In genomic region chr20:35768731-35769664, GRCh38 we compare ENCODE assay signal across 8 cellular contexts. TPM values are rescaled to one million over a fixed set of nuclear protein-coding genes. Genes with fewer than 3 reads are reported as not detected.
DNase-seq lines count a peak whose midpoint lies in the region; ATAC-seq and TF ChIP-seq lines count a peak whose summit lies in the region.

No MANE protein-coding gene starts in this region.

- intact Hi-C loops in activated T-helper 2 cell treated with anti-CD3 and anti-CD28 coated beads, Interferon-gamma antibody, Interleukin-2, Interleukin-4, amounts not matched to agents 10 μg/mL and 5 μg/mL and 100 μg/mL, durations not matched to agents 14 hours and 24 hours and 36 hours (cut with micrococcal nuclease): no loop called here
- intact Hi-C loops in testis (cut with DNase I; ENCODE audit: low total_unique reads): no loop called here

- H3K4me2 ChIP-seq in GM23338: 0 out of 2 replicates have a peak overlapping the region, but pooled peaks have one; percentile 30

- no peak overlapping the region for H3K4me3 ChIP-seq in AG04449 (ENCODE audit: low read depth, low read length)
- no peak overlapping the region for H3K4me3 ChIP-seq in GM23338
- H3K4me3 ChIP-seq in fibroblast of villous mesenchyme (ENCODE audit: low read depth, low read length): no peak overlapping the region
- no peak overlapping the region for H3K4me3 ChIP-seq in testis

- peaks cover 3% of the 10 kb centered on the region; the same call in 1 of the 2 replicates for H4K20me1 ChIP-seq in GM23338 (replicated peaks; ENCODE audit: insufficient read depth)

- H3K27ac Mint-ChIP-seq in GM23338 (peak overlapping the region; percentile 97), nephron (peak overlapping the region; percentile 90 to 94 (median 90))
- H3K27ac Mint-ChIP-seq in activated T-helper 2 cell treated with anti-CD3 and anti-CD28 coated beads, Interferon-gamma antibody, Interleukin-2, Interleukin-4, amounts not matched to agents 10 μg/mL and 5 μg/mL and 100 μg/mL, durations not matched to agents 14 hours and 24 hours and 36 hours: peak overlapping the region; percentile 99

- peaks cover 28% of the 10 kb centered on the region for H3K4me1 Mint-ChIP-seq in GM23338
- H3K4me1 Mint-ChIP-seq in activated T-helper 2 cell treated with anti-CD3 and anti-CD28 coated beads, Interferon-gamma antibody, Interleukin-2, Interleukin-4, amounts not matched to agents 10 μg/mL and 5 μg/mL and 100 μg/mL, durations not matched to agents 14 hours and 24 hours and 36 hours (ENCODE audit: low read depth): peaks cover 35% of the 10 kb centered on the region
- H3K4me1 Mint-ChIP-seq in nephron: peaks cover 39% of the 10 kb centered on the region

- H3K4me1 ChIP-seq in GM23338 (ENCODE audit: insufficient read depth) (peaks cover 24% of the 10 kb centered on the region), testis (peaks cover 31% of the 10 kb centered on the region)

- H3K4me3 Mint-ChIP-seq in GM23338: peak overlapping the region; percentile 16; the same call in 2 of the 3 replicates
- H3K4me3 Mint-ChIP-seq in activated T-helper 2 cell treated with anti-CD3 and anti-CD28 coated beads, Interferon-gamma antibody, Interleukin-2, Interleukin-4, amounts not matched to agents 10 μg/mL and 5 μg/mL and 100 μg/mL, durations not matched to agents 14 hours and 24 hours and 36 hours (ENCODE audit: low read depth): peak overlapping the region; percentile 9
- H3K4me3 Mint-ChIP-seq in nephron: peak overlapping the region; percentile 0 to 26 (median 8)

- no peak overlapping the region for H2AFZ ChIP-seq in GM23338

- no peak for TF ChIP-seq POLR2A in testis (IDR thresholded peaks at IDR 0.05)

- WGBS in testis, 2 donors: 51 to 66% methylated on average over 5 of the region's 5 CpGs

- H3K36me3 ChIP-seq in GM23338 (ENCODE audit: insufficient read depth) (no peaks in the 10 kb centered on the region), testis (ENCODE audit: low read depth, missing control alignments) (no peaks in the 10 kb centered on the region)

- CTCF ChIA-PET in AG04449 (lab: Yijun Ruan, JAX): interaction anchor here (0.6 to 1.2 kb wide), 3 partner anchors 26 to 185 kb away, joined by 3 to 5 read pairs (median 4); partner anchors contain the start of gene SCAND1

- peaks cover 5% of the 10 kb centered on the region; the same call in 1 of the 2 replicates for H3K9me2 ChIP-seq in GM23338 (ENCODE audit: insufficient read depth)

- peaks cover 10% of the 10 kb centered on the region; the same call in 2 of the 3 replicates for H3K36me3 Mint-ChIP-seq in GM23338 (ENCODE audit: low read depth)
- H3K36me3 Mint-ChIP-seq in activated T-helper 2 cell treated with anti-CD3 and anti-CD28 coated beads, Interferon-gamma antibody, Interleukin-2, Interleukin-4, amounts not matched to agents 10 μg/mL and 5 μg/mL and 100 μg/mL, durations not matched to agents 14 hours and 24 hours and 36 hours (ENCODE audit: low read depth): peaks cover 14% of the 10 kb centered on the region
- peaks cover 2% of the 10 kb centered on the region for H3K36me3 Mint-ChIP-seq in nephron (ENCODE audit: low read depth)

- H3K9me3 Mint-ChIP-seq in GM23338 (peaks cover 12% of the 10 kb centered on the region; the same call in 2 of the 3 replicates), nephron (peaks cover 2% of the 10 kb centered on the region)
- H3K9me3 Mint-ChIP-seq in activated T-helper 2 cell treated with anti-CD3 and anti-CD28 coated beads, Interferon-gamma antibody, Interleukin-2, Interleukin-4, amounts not matched to agents 10 μg/mL and 5 μg/mL and 100 μg/mL, durations not matched to agents 14 hours and 24 hours and 36 hours: peaks cover 7% of the 10 kb centered on the region

- no peaks in the 10 kb centered on the region for H3K9me3 ChIP-seq in testis

- peaks cover 18% of the 10 kb centered on the region for H3K79me2 ChIP-seq in GM23338 (replicated peaks; ENCODE audit: insufficient read depth)

- DNase-seq in AG04449 (ENCODE audit: low read depth, low spot score): peak; percentile 85
- DNase-seq in GM23338 (ENCODE audit: low spot score): peak; percentile 93
- DNase-seq in NCI-H82 treated with DMSO at 0.1 percent for 48 hours (lab: John Stamatoyannopoulos, UW; ENCODE audit: unreplicated experiment): peak; percentile 50
- peak; percentile 21 for DNase-seq in activated T-helper 2 cell treated with anti-CD3 and anti-CD28 coated beads, Interferon-gamma antibody, Interleukin-2, Interleukin-4, amounts not matched to agents 10 μg/mL and 5 μg/mL and 100 μg/mL, durations not matched to agents 14 hours and 24 hours and 36 hours (ENCODE audit: low spot score)
- DNase-seq in fibroblast of villous mesenchyme (ENCODE audit: low read depth): peak; percentile 96
- DNase-seq in testis: peak; percentile 92

- H3K27me3 ChIP-seq in GM23338 (ENCODE audit: insufficient read depth): peaks cover 10% of the 10 kb centered on the region
- H3K27me3 ChIP-seq in testis: no peaks in the 10 kb centered on the region

- H3K27ac ChIP-seq in GM23338 (ENCODE audit: low read depth): peak overlapping the region; percentile 82; the same call in 1 of the 2 replicates
- H3K27ac ChIP-seq in testis: peak overlapping the region; percentile 85 to 94

- peaks cover 5% of the 10 kb centered on the region; the same call in 1 of the 2 replicates for H3F3A ChIP-seq in GM23338 (replicated peaks; ENCODE audit: low read depth)

- TF ChIP-seq CTCF in AG04449 (IDR thresholded peaks at IDR 0.05; ENCODE audit: insufficient read depth, low read length, missing control alignments) (no peak), GM23338 (conservative IDR thresholded peaks at IDR 0.05; ENCODE audit: low read depth in 2 of 2) (no peak), fibroblast of villous mesenchyme (IDR thresholded peaks at IDR 0.05; ENCODE audit: insufficient read depth, low read depth, low read length) (no peak), nephron (IDR thresholded peaks at IDR 0.05; ENCODE audit: unreplicated experiment in 3 of 3) (no peak), testis (IDR thresholded peaks at IDR 0.05) (no peak)

- H3K27me3 Mint-ChIP-seq in GM23338 (ENCODE audit: insufficient read depth, low read depth, poor library complexity) (peaks cover 25% of the 10 kb centered on the region), nephron (ENCODE audit: low read depth) (peaks cover 4% of the 10 kb centered on the region)
- no peaks in the 10 kb centered on the region for H3K27me3 Mint-ChIP-seq in activated T-helper 2 cell treated with anti-CD3 and anti-CD28 coated beads, Interferon-gamma antibody, Interleukin-2, Interleukin-4, amounts not matched to agents 10 μg/mL and 5 μg/mL and 100 μg/mL, durations not matched to agents 14 hours and 24 hours and 36 hours (ENCODE audit: low read depth)

- peak; percentile 78 for ATAC-seq in GM23338
- ATAC-seq in GM21786 (IDR thresholded peaks at IDR 0.05; ENCODE audit: unreplicated experiment): no peak

- POLR2A ChIA-PET in AG04449 (lab: Yijun Ruan, JAX): interaction anchor here (0.9 to 2.5 kb wide), 2 partner anchors 26 to 107 kb away, joined by 3 to 23 read pairs; partner anchors contain the start of gene RBM39

TF ChIP-seq in GM23338, 12 proteins besides CTCF, POLR2A, EP300 and RAD21 (continues in another document):
- no peak for TF ChIP-seq STAT1 (IDR thresholded peaks at IDR 0.05; ENCODE audit: unreplicated experiment)
- TF ChIP-seq ETS1 (IDR thresholded peaks at IDR 0.05): no peak

RNA-seq across cellular contexts. Expression of gene PHF20, which starts 2.8 kb away (rescaled TPM):
- 56.6 and 71.8 TPM in 2 replicates for total RNA-seq in GM23338 (2014; rRNA removed; shearing (Covaris generic))
- polyA plus RNA-seq in GM23338 (2016; fragmentation: Nextera tagmentation; extraction: Ambion mirVana): 103 TPM in 2 replicates
- 55.1 and 64.3 TPM in 2 replicates for total RNA-seq in activated T-helper 2 cell treated with anti-CD3 and anti-CD28 coated beads, Interferon-gamma antibody, Interleukin-2, Interleukin-4, amounts not matched to agents 10 μg/mL and 5 μg/mL and 100 μg/mL, durations not matched to agents 14 hours and 24 hours and 36 hours
- total RNA-seq in fibroblast of villous mesenchyme: 32.5 and 34.5 TPM in 2 replicates
- total RNA-seq in testis: 100 to 1,000 TPM in 1 of 2 donors, 10 to 100 TPM in 1; 59.8 to 108 TPM
- polyA plus RNA-seq in testis (ENCODE audit: insufficient read depth, low read depth, low replicate concordance): 76.1 TPM

RNA-seq across cellular contexts. Expression of gene RBM39, which starts 26.9 kb away (rescaled TPM):
- total RNA-seq in GM23338 (2014; rRNA removed; shearing (Covaris generic)): 248 and 259 TPM in 2 replicates
- polyA plus RNA-seq in GM23338 (2016; fragmentation: Nextera tagmentation; extraction: Ambion mirVana): 413 and 420 TPM in 2 replicates
- 358 and 360 TPM in 2 replicates for total RNA-seq in activated T-helper 2 cell treated with anti-CD3 and anti-CD28 coated beads, Interferon-gamma antibody, Interleukin-2, Interleukin-4, amounts not matched to agents 10 μg/mL and 5 μg/mL and 100 μg/mL, durations not matched to agents 14 hours and 24 hours and 36 hours
- 279 and 372 TPM in 2 replicates for total RNA-seq in fibroblast of villous mesenchyme
- 100 to 1,000 TPM; 273 to 278 TPM for total RNA-seq in testis
- 116 TPM for polyA plus RNA-seq in testis (ENCODE audit: insufficient read depth, low read depth, low replicate concordance)

Comparison
In these comparisons a context has a peak if more than half of its experiments do, and no peak if none do; other contexts are left out.
1. DNase-seq: peak in every context shown above with its lines; median percentile 96 in fibroblast of villous mesenchyme; 93 in GM23338; 92 in testis; 85 in AG04449; 50 in NCI-H82 treated with DMSO at 0.1 percent for 48 hours; 21 in activated T-helper 2 cell treated with anti-CD3 and anti-CD28 coated beads, Interferon-gamma antibody, Interleukin-2, Interleukin-4, amounts not matched to agents 10 μg/mL and 5 μg/mL and 100 μg/mL, durations not matched to agents 14 hours and 24 hours and 36 hours.